14 cellular contexts compared by ENCODE assay signal in genomic region chr3:21672303-21672702, GRCh38.
A peak's percentile ranks its signal among the peaks of the same experiment; 100 is the strongest.
DNase-seq lines count a peak whose midpoint lies in the region; ATAC-seq and TF ChIP-seq lines count a peak whose summit lies in the region.
"Had no signal": no experiment of that assay in that cellular context is flagged by ENCODE, and none has a peak within 500 bp of the region (broad histone marks: within the 10 kb centered on the region; RNA-seq: fewer than 3 reads in every experiment).

No MANE protein-coding gene starts in this region.

- no peak overlapping the region for H3K4me3 ChIP-seq in brain microvascular endothelial cell (ENCODE audit: low read depth, low read length)
- no peak overlapping the region for H3K4me3 ChIP-seq in left lung
- no peak overlapping the region for H3K4me3 ChIP-seq in CD4-positive, alpha-beta memory T cell (ENCODE audit: low read length in 2 of 2)
- H3K4me3 ChIP-seq: BLaER1, SJSA1 had no signal

- H3K36me3 ChIP-seq in brain microvascular endothelial cell (replicated peaks) (no peaks in the 10 kb centered on the region), left lung (no peaks in the 10 kb centered on the region)
- no peaks in the 10 kb centered on the region for H3K36me3 ChIP-seq in CD4-positive, alpha-beta memory T cell (ENCODE audit: insufficient read depth, low read length)
- H3K36me3 ChIP-seq: BLaER1, SJSA1 had no signal

- H3K4me1 ChIP-seq in left lung = no peaks in the 10 kb centered on the region
- no peaks in the 10 kb centered on the region for H3K4me1 ChIP-seq in CD4-positive, alpha-beta memory T cell (ENCODE audit: insufficient read depth, low read length)
- H3K4me1 ChIP-seq: BLaER1, SJSA1 had no signal

- in situ Hi-C loops in brain microvascular endothelial cell (cut with HindIII; ENCODE audit: low pct_ligation_motif_present, low sequenced_read_pairs) = no loop called here

- POLR2A ChIA-PET in CD4-positive, alpha-beta memory T cell (lab: Charles Lee; ENCODE audit: partially characterized antibody) = no interaction called here

- H3K27ac ChIP-seq in brain microvascular endothelial cell (peak overlapping the region; percentile 49), left lung (no peak overlapping the region)
- no peak overlapping the region for H3K27ac ChIP-seq in CD4-positive, alpha-beta memory T cell (ENCODE audit: low read depth, low read length)
- H3K27ac ChIP-seq: BLaER1, SJSA1 had no signal

- H3K27ac Mint-ChIP-seq in T-helper 17 cell = no peak overlapping the region
- no peak overlapping the region for H3K27ac Mint-ChIP-seq in osteocyte (ENCODE audit: unreplicated experiment)
- no peak overlapping the region for H3K27ac Mint-ChIP-seq in CD4-positive, alpha-beta memory T cell
- H3K27ac Mint-ChIP-seq: activated naive CD4-positive, alpha-beta T cell treated with anti-CD3 and anti-CD28 coated beads, Interleukin-2, amount 50 U/mL, for 72 hours had no signal

- DNase-seq in AG08395 (ENCODE audit: low spot score) (peak; percentile 89), LHCN-M2 (ENCODE audit: low read depth) (peak; percentile 100), brain microvascular endothelial cell (peak; percentile 87), left lung (no peak), T-helper 17 cell (no peak), osteocyte (ENCODE audit: extremely low spot score, unreplicated experiment) (no peak), T-helper 9 cell (no peak)
- no peak for DNase-seq in CD4-positive, alpha-beta memory T cell
- DNase-seq: activated CD4-positive, alpha-beta T cell treated with anti-CD3 and anti-CD28 coated beads, Interleukin-2, amount 50 U/mL, for 48 hours; NCI-H510A had no signal

- CTCF ChIA-PET in CD4-positive, alpha-beta memory T cell (lab: Charles Lee; ENCODE audit: partially characterized antibody) = no interaction called here

- H3K9me3 ChIP-seq in left lung (no peaks in the 10 kb centered on the region), T-helper 17 cell (ENCODE audit: control insufficient read depth, low read length, poor library complexity, severe bottlenecking) (no peaks in the 10 kb centered on the region)
- H3K9me3 ChIP-seq in CD4-positive, alpha-beta memory T cell (ENCODE audit: control insufficient read depth in 1 of 2, low read length in 2 of 2) = no peaks in the 10 kb centered on the region
- H3K9me3 ChIP-seq: BLaER1, SJSA1 had no signal

- H3K4me3 Mint-ChIP-seq in T-helper 17 cell (no peak overlapping the region), osteocyte (ENCODE audit: unreplicated experiment) (no peak overlapping the region)
- H3K4me3 Mint-ChIP-seq in CD4-positive, alpha-beta memory T cell = no peak overlapping the region

- no peak for TF ChIP-seq CTCF in brain microvascular endothelial cell (IDR thresholded peaks at IDR 0.05; ENCODE audit: low read depth, low read length, missing control alignments)
- no peak for TF ChIP-seq CTCF in left lung (IDR thresholded peaks at IDR 0.05)
- no peak for TF ChIP-seq CTCF in osteocyte (IDR thresholded peaks at IDR 0.05)

- intact Hi-C loops in left lung (cut with DNase I) = no loop called here
- intact Hi-C loops in CD4-positive, alpha-beta memory T cell (cut with micrococcal nuclease) = no loop called here

- H3K27me3 Mint-ChIP-seq in T-helper 17 cell (no peaks in the 10 kb centered on the region), osteocyte (ENCODE audit: unreplicated experiment) (no peaks in the 10 kb centered on the region)
- no peaks in the 10 kb centered on the region for H3K27me3 Mint-ChIP-seq in CD4-positive, alpha-beta memory T cell

- no peaks in the 10 kb centered on the region for H3K27me3 ChIP-seq in brain microvascular endothelial cell (replicated peaks)
- no peaks in the 10 kb centered on the region for H3K27me3 ChIP-seq in left lung
- no peaks in the 10 kb centered on the region for H3K27me3 ChIP-seq in CD4-positive, alpha-beta memory T cell (ENCODE audit: insufficient read depth, low read length)
- H3K27me3 ChIP-seq: BLaER1, SJSA1 had no signal

- ATAC-seq in left lung (peak; percentile 52), T-helper 17 cell (no peak)
- ATAC-seq: activated naive CD4-positive, alpha-beta T cell treated with anti-CD3 and anti-CD28 coated beads, Interleukin-2, amount 50 U/mL, for 72 hours; HCT116 had no signal

- H3K36me3 Mint-ChIP-seq in T-helper 17 cell (ENCODE audit: low read depth) (no peaks in the 10 kb centered on the region), osteocyte (ENCODE audit: unreplicated experiment) (no peaks in the 10 kb centered on the region)
- H3K36me3 Mint-ChIP-seq in CD4-positive, alpha-beta memory T cell = no peaks in the 10 kb centered on the region
- H3K36me3 Mint-ChIP-seq: activated naive CD4-positive, alpha-beta T cell treated with anti-CD3 and anti-CD28 coated beads, Interleukin-2, amount 50 U/mL, for 72 hours had no signal

- no peaks in the 10 kb centered on the region for H3K4me1 Mint-ChIP-seq in T-helper 17 cell
- no peaks in the 10 kb centered on the region for H3K4me1 Mint-ChIP-seq in osteocyte (ENCODE audit: unreplicated experiment)
- no peaks in the 10 kb centered on the region for H3K4me1 Mint-ChIP-seq in CD4-positive, alpha-beta memory T cell

- no peaks in the 10 kb centered on the region for H3K9me3 Mint-ChIP-seq in osteocyte (ENCODE audit: unreplicated experiment)
- H3K9me3 Mint-ChIP-seq in CD4-positive, alpha-beta memory T cell = peaks cover 0 to 2% (median 0%) of the 10 kb centered on the region in 8 donors
- H3K9me3 Mint-ChIP-seq: activated naive CD4-positive, alpha-beta T cell treated with anti-CD3 and anti-CD28 coated beads, Interleukin-2, amount 50 U/mL, for 72 hours had no signal

Comparison
In these comparisons a context has a peak if more than half of its experiments do, and no peak if none do; other contexts are left out.
1. DNase-seq: peak in AG08395 (single experiment), LHCN-M2 (single experiment) and brain microvascular endothelial cell (single experiment); none in left lung (0 of 2), T-helper 17 cell (0 of 3), osteocyte (single experiment), CD4-positive, alpha-beta memory T cell (0 of 5) and T-helper 9 cell (single experiment).